Comparison of ENCODE assay signal across 1 cellular context in the genomic region with DNA sequence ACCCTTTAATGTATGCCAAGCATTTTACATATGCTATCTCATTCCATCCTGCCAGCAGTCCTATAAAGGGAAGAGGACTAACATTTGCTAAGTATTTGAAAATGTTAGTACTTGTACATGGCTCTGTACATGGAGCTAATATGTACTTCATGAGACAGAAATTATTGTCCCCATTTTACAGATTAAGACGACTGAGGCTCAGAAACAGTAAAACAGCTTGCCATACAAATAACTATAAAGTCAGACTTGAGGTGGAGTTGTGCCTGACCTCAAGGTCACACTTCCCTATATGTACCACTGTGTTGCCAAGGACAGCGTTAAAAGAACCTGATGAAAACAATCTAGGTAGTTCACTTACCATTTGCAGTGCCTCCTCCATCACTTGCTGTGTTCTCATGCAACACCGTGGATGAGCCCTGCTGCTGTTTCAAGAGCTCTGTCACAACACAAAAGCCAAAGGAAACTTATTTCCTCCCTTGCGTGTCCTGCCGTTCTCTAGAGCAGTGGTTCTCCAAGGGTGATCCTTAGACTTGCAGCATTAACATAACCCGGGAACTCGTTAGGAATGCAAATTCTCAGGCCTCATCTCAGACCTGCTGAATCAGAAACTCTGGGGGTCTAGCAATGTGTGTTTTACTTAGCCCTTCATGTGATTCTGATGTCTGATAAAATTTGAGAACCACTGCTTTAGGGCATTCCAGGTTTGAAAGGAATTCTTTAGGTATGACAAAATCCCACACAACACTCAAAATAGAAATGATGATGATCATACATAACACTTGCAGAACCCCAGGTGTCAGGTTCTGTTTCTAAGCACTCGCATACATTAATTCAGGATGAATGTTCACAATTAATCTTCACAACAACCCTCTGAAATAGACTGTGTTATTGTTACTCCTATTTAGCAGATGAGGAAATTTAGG.
TF ChIP-seq lines count a peak whose summit lies in the region.

No MANE protein-coding gene starts in this region.

TF ChIP-seq in HEK293, 187 proteins besides CTCF, POLR2A, EP300 and RAD21 (continued from another document):
- TF ChIP-seq GLIS2 (tag by site-specific recombination; IDR thresholded peaks at IDR 0.05) (no peak), ZNF777 (tag by site-specific recombination; IDR thresholded peaks at IDR 0.05; ENCODE audit: borderline replicate concordance) (no peak)
